In genomic region chr2:42853571-42854206, GRCh38 we compare ENCODE assay signal across 17 cellular contexts.
DNase-seq lines count a peak whose midpoint lies in the region; FAIRE-seq and TF ChIP-seq lines count a peak whose summit lies in the region.
"Had no signal": no experiment of that assay in that cellular context is flagged by ENCODE, and none has a peak within 500 bp of the region (broad histone marks: within the 10 kb centered on the region; RNA-seq: fewer than 3 reads in every experiment).

No MANE protein-coding gene starts in this region.

- H3K27me3 Mint-ChIP-seq in activated T-helper 2 cell treated with anti-CD3 and anti-CD28 coated beads, Interferon-gamma antibody, Interleukin-2, Interleukin-4, amounts not matched to agents 10 μg/mL and 5 μg/mL and 100 μg/mL, durations not matched to agents 14 hours and 24 hours and 36 hours (ENCODE audit: low read depth) = no peaks in the 10 kb centered on the region
- H3K27me3 Mint-ChIP-seq: activated naive CD4-positive, alpha-beta T cell treated with anti-CD3 and anti-CD28 coated beads, Interleukin-2, amount 50 U/mL, for 24 hours had no signal

- H3K4me1 ChIP-seq in colonic mucosa (no peaks in the 10 kb centered on the region), muscle layer of colon (ENCODE audit: insufficient read depth, low read length) (peaks cover 12% of the 10 kb centered on the region), stomach smooth muscle (ENCODE audit: control insufficient read depth, insufficient read depth, low read length) (peaks cover 26% of the 10 kb centered on the region)

- H3K36me3 ChIP-seq in colonic mucosa (no peaks in the 10 kb centered on the region), muscle layer of colon (ENCODE audit: insufficient read depth, low read length) (no peaks in the 10 kb centered on the region), stomach smooth muscle (ENCODE audit: control insufficient read depth in 2 of 2, insufficient read depth in 2 of 2, low read length in 2 of 2) (no peaks in the 10 kb centered on the region)
- H3K36me3 ChIP-seq: cardiac muscle cell had no signal

- H3K27ac ChIP-seq in colonic mucosa = peak overlapping the region; percentile 32
- peak overlapping the region; percentile 28 for H3K27ac ChIP-seq in muscle layer of colon (ENCODE audit: low read depth, low read length)
- H3K27ac ChIP-seq in stomach smooth muscle (ENCODE audit: low read length) = peak overlapping the region; percentile 62
- H3K27ac ChIP-seq: cardiac muscle cell, KMS-11 had no signal

- peaks cover 6% of the 10 kb centered on the region for H3K9me3 Mint-ChIP-seq in activated T-helper 2 cell treated with anti-CD3 and anti-CD28 coated beads, Interferon-gamma antibody, Interleukin-2, Interleukin-4, amounts not matched to agents 10 μg/mL and 5 μg/mL and 100 μg/mL, durations not matched to agents 14 hours and 24 hours and 36 hours
- H3K9me3 Mint-ChIP-seq: activated naive CD4-positive, alpha-beta T cell treated with anti-CD3 and anti-CD28 coated beads, Interleukin-2, amount 50 U/mL, for 24 hours had no signal

- H3K36me3 Mint-ChIP-seq in activated T-helper 2 cell treated with anti-CD3 and anti-CD28 coated beads, Interferon-gamma antibody, Interleukin-2, Interleukin-4, amounts not matched to agents 10 μg/mL and 5 μg/mL and 100 μg/mL, durations not matched to agents 14 hours and 24 hours and 36 hours (ENCODE audit: low read depth) = no peaks in the 10 kb centered on the region

- H3K9me3 ChIP-seq in colonic mucosa (no peaks in the 10 kb centered on the region), muscle layer of colon (ENCODE audit: low read length) (no peaks in the 10 kb centered on the region), stomach smooth muscle (ENCODE audit: control insufficient read depth in 2 of 2, low read length in 2 of 2) (no peaks in the 10 kb centered on the region)

- FAIRE-seq in HTR-8/SVneo (lab: Jason Lieb, UNC) = peak; percentile 97
- FAIRE-seq: endometrium had no signal

- TF ChIP-seq CTCF in colonic mucosa (IDR thresholded peaks at IDR 0.05) = no peak

- DNase-seq in HTR-8/SVneo (ENCODE audit: insufficient read length, low spot score) (no peak), colonic mucosa (no peak), SIG-M5 (lab: John Stamatoyannopoulos, UW) (no peak), SW 1271 (lab: John Stamatoyannopoulos, UW) (no peak)
- DNase-seq in activated CD4-positive, alpha-beta T cell treated with anti-CD3 and anti-CD28 coated beads, Interleukin-2, amount 50 U/mL, for 1 hour = no peak
- no peak for DNase-seq in activated T-helper 2 cell treated with anti-CD3 and anti-CD28 coated beads, Interferon-gamma antibody, Interleukin-2, Interleukin-4, amounts not matched to agents 10 μg/mL and 5 μg/mL and 100 μg/mL, durations not matched to agents 14 hours and 24 hours and 36 hours (ENCODE audit: low spot score)
- DNase-seq: activated CD8-positive, alpha-beta memory T cell treated with anti-CD3 and anti-CD28 coated beads, Interleukin-2, amount 50 U/mL, for 48 hours; DMS53; islet precursor cell; NCI-H2171 treated with DMSO at 0.1 percent for 48 hours; T-helper 2 cell had no signal

- no peak overlapping the region for H3K4me3 Mint-ChIP-seq in activated T-helper 2 cell treated with anti-CD3 and anti-CD28 coated beads, Interferon-gamma antibody, Interleukin-2, Interleukin-4, amounts not matched to agents 10 μg/mL and 5 μg/mL and 100 μg/mL, durations not matched to agents 14 hours and 24 hours and 36 hours (ENCODE audit: low read depth)
- H3K4me3 Mint-ChIP-seq: activated naive CD4-positive, alpha-beta T cell treated with anti-CD3 and anti-CD28 coated beads, Interleukin-2, amount 50 U/mL, for 24 hours had no signal

- H3K9ac ChIP-seq in colonic mucosa (ENCODE audit: low read depth in 2 of 2, low read length in 2 of 2) (no peak overlapping the region), muscle layer of colon (ENCODE audit: low read length) (no peak overlapping the region), stomach smooth muscle (ENCODE audit: low read length in 2 of 2) (no peak overlapping the region)
- H3K9ac ChIP-seq: KMS-11 had no signal

- H3K4me1 Mint-ChIP-seq in activated T-helper 2 cell treated with anti-CD3 and anti-CD28 coated beads, Interferon-gamma antibody, Interleukin-2, Interleukin-4, amounts not matched to agents 10 μg/mL and 5 μg/mL and 100 μg/mL, durations not matched to agents 14 hours and 24 hours and 36 hours (ENCODE audit: low read depth) = no peaks in the 10 kb centered on the region
- H3K4me1 Mint-ChIP-seq: activated naive CD4-positive, alpha-beta T cell treated with anti-CD3 and anti-CD28 coated beads, Interleukin-2, amount 50 U/mL, for 24 hours had no signal

- H3K4me3 ChIP-seq in colonic mucosa = no peak overlapping the region
- H3K4me3 ChIP-seq in muscle layer of colon (ENCODE audit: low read depth in 1 of 2, low read length in 2 of 2) = no peak overlapping the region
- no peak overlapping the region for H3K4me3 ChIP-seq in stomach smooth muscle (ENCODE audit: low read length in 2 of 2)
- H3K4me3 ChIP-seq: cardiac muscle cell had no signal

- H3K27me3 ChIP-seq in colonic mucosa (no peaks in the 10 kb centered on the region), muscle layer of colon (ENCODE audit: control insufficient read depth in 1 of 2, insufficient read depth in 2 of 2, low read length in 2 of 2) (no peaks in the 10 kb centered on the region), stomach smooth muscle (ENCODE audit: control insufficient read depth in 1 of 2, insufficient read depth in 2 of 2, low read length in 2 of 2) (no peaks in the 10 kb centered on the region)
- H3K27me3 ChIP-seq: cardiac muscle cell had no signal

- intact Hi-C loops in colonic mucosa (cut with DNase I) = loop anchor here (10.0 kb wide), 2 partner anchors 381 to 631 kb away; no protein-coding TSS in a partner anchor
- intact Hi-C loops in activated T-helper 2 cell treated with anti-CD3 and anti-CD28 coated beads, Interferon-gamma antibody, Interleukin-2, Interleukin-4, amounts not matched to agents 10 μg/mL and 5 μg/mL and 100 μg/mL, durations not matched to agents 14 hours and 24 hours and 36 hours (cut with micrococcal nuclease) = no loop called here

- no peak overlapping the region for H3K27ac Mint-ChIP-seq in activated T-helper 2 cell treated with anti-CD3 and anti-CD28 coated beads, Interferon-gamma antibody, Interleukin-2, Interleukin-4, amounts not matched to agents 10 μg/mL and 5 μg/mL and 100 μg/mL, durations not matched to agents 14 hours and 24 hours and 36 hours
- H3K27ac Mint-ChIP-seq: activated naive CD4-positive, alpha-beta T cell treated with anti-CD3 and anti-CD28 coated beads, Interleukin-2, amount 50 U/mL, for 24 hours had no signal
